In the genomic region with DNA sequence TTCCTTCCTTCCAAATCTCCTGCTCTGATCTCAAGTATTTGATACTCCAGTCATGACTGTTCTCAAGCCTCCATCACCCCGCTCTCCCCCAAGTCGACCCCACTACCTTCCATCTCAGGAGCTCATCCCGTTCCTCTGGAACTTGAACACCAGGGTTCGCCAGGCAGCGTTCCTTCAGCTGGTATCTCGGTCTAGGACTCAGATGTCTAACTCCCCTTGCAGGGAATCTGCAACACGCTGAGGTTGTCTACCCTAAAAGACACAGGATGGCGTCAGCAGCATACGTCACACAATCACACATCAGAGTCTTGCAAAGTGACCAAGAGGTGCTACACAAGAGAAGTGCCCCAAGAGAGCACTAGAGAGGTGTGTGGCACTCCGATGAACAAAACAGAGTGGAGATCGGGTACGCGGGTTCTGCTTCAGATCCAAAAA, we compare ENCODE assay signal across 8 cellular contexts. TPM values are rescaled to one million over a fixed set of nuclear protein-coding genes. Genes with fewer than 3 reads are reported as not detected.
DNase-seq lines count a peak whose midpoint lies in the region; ATAC-seq and TF ChIP-seq lines count a peak whose summit lies in the region.

No MANE protein-coding gene starts in this region.

- WGBS in esophagus muscularis mucosa, result 4% methylated on average over 13 of the region's 13 CpGs

- H3K4me1 Mint-ChIP-seq in CD14-positive monocyte, result peaks cover 19% of the 10 kb centered on the region
- peaks cover 43 to 60% (median 56%) of the 10 kb centered on the region in 7 donors for H3K4me1 Mint-ChIP-seq in naive thymus-derived CD4-positive, alpha-beta T cell

- H3K27ac Mint-ChIP-seq in CD14-positive monocyte, result peak overlapping the region; percentile 89 to 98 (median 95)
- H3K27ac Mint-ChIP-seq in naive thymus-derived CD4-positive, alpha-beta T cell, result peak overlapping the region; percentile 90 to 99 (median 96)

- POLR2A ChIA-PET in naive thymus-derived CD4-positive, alpha-beta T cell (lab: Charles Lee), result interaction anchor here (0.6 to 1.9 kb wide), 21 partner anchors 10 to 1450 kb away, joined by 3 to 11 read pairs (median 4); a partner anchor contains a TSS

- intact Hi-C loops in CD14-positive monocyte (cut with micrococcal nuclease), result loop anchor here in 1 of 2 donors (10.0 kb wide), 3 partner anchors 287 to 663 kb away; a partner anchor contains a TSS
- intact Hi-C loops in esophagus muscularis mucosa (cut with DNase I), result loop anchor here (5.0 kb wide), 1 partner anchor 295 kb away; no protein-coding TSS in a partner anchor
- intact Hi-C loops in naive thymus-derived CD4-positive, alpha-beta T cell (cut with micrococcal nuclease), result loop anchor here (1.0 to 10.0 kb wide), 16 partner anchors 31 to 1473 kb away; a partner anchor contains a TSS

- H3K9me3 Mint-ChIP-seq in CD14-positive monocyte, result peaks cover 9 to 29% (median 19%) of the 10 kb centered on the region in 7 donors
- peaks cover 0 to 10% (median 0%) of the 10 kb centered on the region in 11 donors for H3K9me3 Mint-ChIP-seq in naive thymus-derived CD4-positive, alpha-beta T cell

- peaks cover 27 to 33% of the 10 kb centered on the region in 2 donors for H3K36me3 Mint-ChIP-seq in CD14-positive monocyte
- H3K36me3 Mint-ChIP-seq in naive thymus-derived CD4-positive, alpha-beta T cell, result peaks cover 10 to 44% (median 21%) of the 10 kb centered on the region in 5 donors

- TF ChIP-seq EP300 in esophagus muscularis mucosa (IDR thresholded peaks at IDR 0.05), result no peak

- peaks cover 4 to 20% (median 9%) of the 10 kb centered on the region in 4 donors for H3K36me3 ChIP-seq in esophagus muscularis mucosa
- peaks cover 0 to 20% (median 0%) of the 10 kb centered on the region in 3 experiments for H3K36me3 ChIP-seq in naive thymus-derived CD4-positive, alpha-beta T cell (ENCODE audit: control insufficient read depth in 2 of 3, insufficient read depth in 3 of 3, low read length in 3 of 3)

- ATAC-seq in GM19328 (IDR thresholded peaks at IDR 0.05; ENCODE audit: unreplicated experiment) (peak; percentile 25), HG03457 (IDR thresholded peaks at IDR 0.05; ENCODE audit: unreplicated experiment) (peak; percentile 28)
- ATAC-seq in naive thymus-derived CD4-positive, alpha-beta T cell, result peak; percentile 82
- ATAC-seq in stimulated activated naive CD8-positive, alpha-beta T cell treated with anti-CD3 and anti-CD28 coated beads, Interleukin-15, Interleukin-2, amounts not matched to agents 100 U/mL and 50 U/mL, for 24 hours, result peak; percentile 61

- CTCF ChIA-PET in naive thymus-derived CD4-positive, alpha-beta T cell (lab: Charles Lee), result interaction anchor here (1.0 kb wide), 1 partner anchor 12 kb away, joined by 3 read pairs; no protein-coding TSS in a partner anchor

- no peak for TF ChIP-seq POLR2A in esophagus muscularis mucosa (IDR thresholded peaks at IDR 0.05; ENCODE audit: low read depth)

- H3K27ac ChIP-seq in esophagus muscularis mucosa (replicated peaks in 1 of 4), result peak overlapping the region; percentile 88 to 94 (median 90)
- H3K27ac ChIP-seq in naive thymus-derived CD4-positive, alpha-beta T cell (ENCODE audit: low read depth, low read length), result peak overlapping the region; percentile 93

- H3K27me3 ChIP-seq in esophagus muscularis mucosa, result no peaks in the 10 kb centered on the region
- no peaks in the 10 kb centered on the region for H3K27me3 ChIP-seq in naive thymus-derived CD4-positive, alpha-beta T cell (ENCODE audit: control insufficient read depth in 2 of 2, insufficient read depth in 2 of 2, low read length in 2 of 2)

- H3K4me3 Mint-ChIP-seq in CD14-positive monocyte, result peak overlapping the region; percentile 97
- H3K4me3 Mint-ChIP-seq in naive thymus-derived CD4-positive, alpha-beta T cell, result peak overlapping the region; percentile 85 to 98 (median 97)

- H3K27me3 Mint-ChIP-seq in CD14-positive monocyte (ENCODE audit: low read depth in 3 of 3), result peaks cover 0 to 3% (median 1%) of the 10 kb centered on the region in 3 donors
- H3K27me3 Mint-ChIP-seq in naive thymus-derived CD4-positive, alpha-beta T cell, result peaks cover 0 to 9% (median 0%) of the 10 kb centered on the region in 5 donors

- peaks cover 9 to 36% (median 25%) of the 10 kb centered on the region in 4 donors for H3K4me1 ChIP-seq in esophagus muscularis mucosa
- peaks cover 10 to 17% of the 10 kb centered on the region in 2 donors for H3K4me1 ChIP-seq in naive thymus-derived CD4-positive, alpha-beta T cell (ENCODE audit: control insufficient read depth in 2 of 2, insufficient read depth in 2 of 2, low read length in 2 of 2)

- DNase-seq in CD14-positive monocyte (ENCODE audit: low spot score) (peak; percentile 65), NK-92 (lab: John Stamatoyannopoulos, UW; ENCODE audit: unreplicated experiment) (peak; percentile 14), esophagus muscularis mucosa (ENCODE audit: extremely low spot score) (no peak)
- peak; percentile 73 for DNase-seq in activated CD8-positive, alpha-beta memory T cell treated with anti-CD3 and anti-CD28 coated beads, Interleukin-2, amount 50 U/mL, for 4 hours
- DNase-seq in naive thymus-derived CD4-positive, alpha-beta T cell, result peak in 7 of 9 donors; percentile 48 to 91 (median 75)
- peak; percentile 74 for DNase-seq in stimulated activated naive CD8-positive, alpha-beta T cell treated with anti-CD3 and anti-CD28 coated beads, Interleukin-15, Interleukin-2, amounts not matched to agents 100 U/mL and 50 U/mL, for 24 hours

- H3K4me3 ChIP-seq in esophagus muscularis mucosa, result peak overlapping the region; percentile 72 to 96 (median 84)
- peak overlapping the region; percentile 85 for H3K4me3 ChIP-seq in naive thymus-derived CD4-positive, alpha-beta T cell (ENCODE audit: low read length)

- TF ChIP-seq CTCF in CD14-positive monocyte (IDR thresholded peaks at IDR 0.05) (no peak), esophagus muscularis mucosa (IDR thresholded peaks at IDR 0.05) (no peak)

- H3K9me3 ChIP-seq in esophagus muscularis mucosa, result no peaks in the 10 kb centered on the region
- H3K9me3 ChIP-seq in naive thymus-derived CD4-positive, alpha-beta T cell (ENCODE audit: control insufficient read depth in 2 of 3, low read length in 3 of 3), result no peaks in the 10 kb centered on the region

RNA-seq across cellular contexts. Expression of a gene that starts 0.7 kb away (rescaled TPM):
- 1 to 10 TPM; 1.5 TPM for polyA plus RNA-seq in CD14-positive monocyte
- total RNA-seq in esophagus muscularis mucosa, result 1 to 10 TPM; 3.0 to 6.7 (median 5.9) TPM
- total RNA-seq in naive thymus-derived CD4-positive, alpha-beta T cell, result 10 to 100 TPM in 4 of 5 experiments, 1 to 10 TPM in 1; 9.6 to 13.7 (median 12.3) TPM
- polyA plus RNA-seq in naive thymus-derived CD4-positive, alpha-beta T cell, result 10 to 100 TPM in 1 of 2 donors, 1 to 10 TPM in 1; 7.0 to 12.6 TPM

Comparison
In these comparisons a context has a peak if more than half of its experiments do, and no peak if none do; other contexts are left out.
1. ATAC-seq: peak in every context shown above with its lines; median percentile 82 in naive thymus-derived CD4-positive, alpha-beta T cell; 61 in stimulated activated naive CD8-positive, alpha-beta T cell treated with anti-CD3 and anti-CD28 coated beads, Interleukin-15, Interleukin-2, amounts not matched to agents 100 U/mL and 50 U/mL, for 24 hours; 28 in HG03457; 25 in GM19328.